Comparison of ENCODE assay signal across 7 cellular contexts in genomic region chrX:99887918-99888317, GRCh38.
"Had no signal": no experiment of that assay in that cellular context is flagged by ENCODE, and none has a peak within 500 bp of the region (broad histone marks: within the 10 kb centered on the region; RNA-seq: fewer than 3 reads in every experiment).

No MANE protein-coding gene starts in this region.

- H3K27ac Mint-ChIP-seq: IgD-negative memory B cell had no signal

- ATAC-seq: K562 had no signal

- H3K4me3 ChIP-seq: K562 had no signal

- H3K27me3 Mint-ChIP-seq: IgD-negative memory B cell had no signal

- H3K27ac ChIP-seq: HL-60 had no signal

- DNase-seq: IMR-90, KBM-7, KG1 had no signal

- H3K36me3 Mint-ChIP-seq: IgD-negative memory B cell had no signal

- H3K4me3 Mint-ChIP-seq: IgD-negative memory B cell had no signal

- FAIRE-seq: HTR-8/SVneo, K562 had no signal
